8 cellular contexts compared by ENCODE assay signal in genomic region chr5:170638454-170639220, GRCh38.
DNase-seq lines count a peak whose midpoint lies in the region; ATAC-seq and TF ChIP-seq lines count a peak whose summit lies in the region.

No MANE protein-coding gene starts in this region.

- H3K36me3 ChIP-seq in mucosa of descending colon (ENCODE audit: low read depth) = no peaks in the 10 kb centered on the region

- peaks cover 4% of the 10 kb centered on the region for H3K27me3 Mint-ChIP-seq in activated CD8-positive, alpha-beta T cell treated with anti-CD3 and anti-CD28 coated beads, Interleukin-2, amount 10 ng/mL, durations not matched to agents 7 days and 5 days (ENCODE audit: low read depth)
- peaks cover 2% of the 10 kb centered on the region for H3K27me3 Mint-ChIP-seq in endothelial cell (ENCODE audit: unreplicated experiment)
- peaks cover 33 to 36% of the 10 kb centered on the region in 2 donors for H3K27me3 Mint-ChIP-seq in stimulated activated naive B cell treated with anti-CD40 and anti-IgM and Interleukin-4, amounts not matched to agents 10 μg/mL and 1 μg/mL and 100 μg/mL, for 72 hours

- DNase-seq in NCI-H510A treated with DMSO at 0.1 percent for 48 hours (lab: John Stamatoyannopoulos, UW) = peak; percentile 17
- DNase-seq in NCI-H510A (lab: John Stamatoyannopoulos, UW) = no peak
- peak; percentile 26 for DNase-seq in NCI-H345 treated with DMSO at 0.1 percent for 48 hours (lab: John Stamatoyannopoulos, UW; ENCODE audit: unreplicated experiment)
- DNase-seq in activated CD8-positive, alpha-beta T cell treated with anti-CD3 and anti-CD28 coated beads, Interleukin-2, amount 10 ng/mL, durations not matched to agents 7 days and 5 days = peak; percentile 75
- DNase-seq in endothelial cell (ENCODE audit: low spot score) = peak; percentile 88
- DNase-seq in mucosa of descending colon = peak in 2 of 3 donors; percentile 61 to 77
- peak; percentile 36 for DNase-seq in stimulated activated naive B cell treated with anti-CD40 and anti-IgM and Interleukin-4, amounts not matched to agents 10 μg/mL and 1 μg/mL and 100 μg/mL, for 72 hours

- CTCF ChIA-PET in activated CD8-positive, alpha-beta T cell treated with anti-CD3 and anti-CD28 coated beads, Interleukin-2, amount 10 ng/mL, durations not matched to agents 7 days and 5 days (lab: Charles Lee) = interaction anchor here (0.8 to 1.5 kb wide), 12 partner anchors 9 to 212 kb away, joined by 3 to 8 read pairs (median 3); no protein-coding TSS in a partner anchor

- H3K9me3 ChIP-seq in mucosa of descending colon = no peaks in the 10 kb centered on the region

- H3K4me3 ChIP-seq in mucosa of descending colon = no peak overlapping the region

- H3K4me3 Mint-ChIP-seq in activated CD8-positive, alpha-beta T cell treated with anti-CD3 and anti-CD28 coated beads, Interleukin-2, amount 10 ng/mL, durations not matched to agents 7 days and 5 days = no peak overlapping the region
- H3K4me3 Mint-ChIP-seq in endothelial cell (ENCODE audit: unreplicated experiment) = no peak overlapping the region
- H3K4me3 Mint-ChIP-seq in stimulated activated naive B cell treated with anti-CD40 and anti-IgM and Interleukin-4, amounts not matched to agents 10 μg/mL and 1 μg/mL and 100 μg/mL, for 72 hours = no peak overlapping the region

- POLR2A ChIA-PET in activated CD8-positive, alpha-beta T cell treated with anti-CD3 and anti-CD28 coated beads, Interleukin-2, amount 10 ng/mL, durations not matched to agents 7 days and 5 days (lab: Charles Lee) = no interaction called here

- peaks cover 5% of the 10 kb centered on the region for H3K4me1 ChIP-seq in mucosa of descending colon (ENCODE audit: low read depth)

- intact Hi-C loops in mucosa of descending colon (cut with DNase I, micrococcal nuclease) = no loop called here

- no peaks in the 10 kb centered on the region for H3K9me3 Mint-ChIP-seq in activated CD8-positive, alpha-beta T cell treated with anti-CD3 and anti-CD28 coated beads, Interleukin-2, amount 10 ng/mL, durations not matched to agents 7 days and 5 days (ENCODE audit: insufficient read depth)
- no peaks in the 10 kb centered on the region for H3K9me3 Mint-ChIP-seq in endothelial cell (ENCODE audit: unreplicated experiment)
- no peaks in the 10 kb centered on the region for H3K9me3 Mint-ChIP-seq in stimulated activated naive B cell treated with anti-CD40 and anti-IgM and Interleukin-4, amounts not matched to agents 10 μg/mL and 1 μg/mL and 100 μg/mL, for 72 hours

- peak; percentile 70 for ATAC-seq in HG02870 (IDR thresholded peaks at IDR 0.05; ENCODE audit: unreplicated experiment)
- ATAC-seq in activated CD8-positive, alpha-beta T cell treated with anti-CD3 and anti-CD28 coated beads, Interleukin-2, amount 10 ng/mL, durations not matched to agents 7 days and 5 days = peak; percentile 75
- ATAC-seq in mucosa of descending colon = peak; percentile 71
- peak; percentile 79 for ATAC-seq in stimulated activated naive B cell treated with anti-CD40 and anti-IgM and Interleukin-4, amounts not matched to agents 10 μg/mL and 1 μg/mL and 100 μg/mL, for 72 hours (replicated peaks)

- H3K36me3 Mint-ChIP-seq in activated CD8-positive, alpha-beta T cell treated with anti-CD3 and anti-CD28 coated beads, Interleukin-2, amount 10 ng/mL, durations not matched to agents 7 days and 5 days (ENCODE audit: low read depth) = no peaks in the 10 kb centered on the region
- no peaks in the 10 kb centered on the region for H3K36me3 Mint-ChIP-seq in endothelial cell (ENCODE audit: low read depth, unreplicated experiment)
- no peaks in the 10 kb centered on the region for H3K36me3 Mint-ChIP-seq in stimulated activated naive B cell treated with anti-CD40 and anti-IgM and Interleukin-4, amounts not matched to agents 10 μg/mL and 1 μg/mL and 100 μg/mL, for 72 hours

- TF ChIP-seq CTCF in endothelial cell (IDR thresholded peaks at IDR 0.05; ENCODE audit: unreplicated experiment) = peak; percentile 94
- peak; percentile 65 for TF ChIP-seq CTCF in mucosa of descending colon (IDR thresholded peaks at IDR 0.05)

- no peak overlapping the region for H3K27ac Mint-ChIP-seq in activated CD8-positive, alpha-beta T cell treated with anti-CD3 and anti-CD28 coated beads, Interleukin-2, amount 10 ng/mL, durations not matched to agents 7 days and 5 days
- no peak overlapping the region for H3K27ac Mint-ChIP-seq in endothelial cell (ENCODE audit: unreplicated experiment)
- H3K27ac Mint-ChIP-seq in stimulated activated naive B cell treated with anti-CD40 and anti-IgM and Interleukin-4, amounts not matched to agents 10 μg/mL and 1 μg/mL and 100 μg/mL, for 72 hours = no peak overlapping the region

- H3K4me1 Mint-ChIP-seq in activated CD8-positive, alpha-beta T cell treated with anti-CD3 and anti-CD28 coated beads, Interleukin-2, amount 10 ng/mL, durations not matched to agents 7 days and 5 days (ENCODE audit: low read depth) = peaks cover 4% of the 10 kb centered on the region
- peaks cover 13% of the 10 kb centered on the region for H3K4me1 Mint-ChIP-seq in endothelial cell (ENCODE audit: unreplicated experiment)
- H3K4me1 Mint-ChIP-seq in stimulated activated naive B cell treated with anti-CD40 and anti-IgM and Interleukin-4, amounts not matched to agents 10 μg/mL and 1 μg/mL and 100 μg/mL, for 72 hours = peaks cover 10 to 12% of the 10 kb centered on the region in 2 donors
